In the genomic region with DNA sequence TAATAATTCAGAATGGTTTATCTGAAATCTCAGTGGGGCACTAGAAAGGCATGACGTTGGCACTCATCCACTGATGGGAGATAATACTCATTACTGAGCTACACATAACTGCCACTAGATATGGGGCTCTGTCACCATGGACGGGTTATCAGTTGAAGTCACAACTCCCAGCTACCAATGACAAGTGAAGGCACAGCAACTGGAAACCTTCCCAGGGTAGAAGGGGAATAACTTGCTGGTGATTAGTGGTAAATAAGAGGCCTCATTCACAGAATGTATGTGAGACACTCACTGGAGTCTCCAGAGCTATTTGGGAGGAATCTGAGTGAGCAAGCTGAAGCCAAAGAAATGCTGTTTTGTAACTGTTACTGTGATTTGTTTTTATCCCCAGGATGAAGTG, we compare ENCODE assay signal across 1 cellular context.
TF ChIP-seq lines count a peak whose summit lies in the region.

No MANE protein-coding gene starts in this region.

TF ChIP-seq in SK-N-SH, 30 proteins besides CTCF, POLR2A, EP300 and RAD21 (continued from another document):
- TF ChIP-seq, protein P1, sequence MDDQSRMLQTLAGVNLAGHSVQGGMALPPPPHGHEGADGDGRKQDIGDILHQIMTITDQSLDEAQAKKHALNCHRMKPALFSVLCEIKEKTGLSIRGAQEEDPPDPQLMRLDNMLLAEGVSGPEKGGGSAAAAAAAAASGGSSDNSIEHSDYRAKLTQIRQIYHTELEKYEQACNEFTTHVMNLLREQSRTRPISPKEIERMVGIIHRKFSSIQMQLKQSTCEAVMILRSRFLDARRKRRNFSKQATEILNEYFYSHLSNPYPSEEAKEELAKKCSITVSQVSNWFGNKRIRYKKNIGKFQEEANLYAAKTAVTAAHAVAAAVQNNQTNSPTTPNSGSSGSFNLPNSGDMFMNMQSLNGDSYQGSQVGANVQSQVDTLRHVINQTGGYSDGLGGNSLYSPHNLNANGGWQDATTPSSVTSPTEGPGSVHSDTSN (IDR thresholded peaks at IDR 0.05), result no peak
- TF ChIP-seq, protein P2, sequence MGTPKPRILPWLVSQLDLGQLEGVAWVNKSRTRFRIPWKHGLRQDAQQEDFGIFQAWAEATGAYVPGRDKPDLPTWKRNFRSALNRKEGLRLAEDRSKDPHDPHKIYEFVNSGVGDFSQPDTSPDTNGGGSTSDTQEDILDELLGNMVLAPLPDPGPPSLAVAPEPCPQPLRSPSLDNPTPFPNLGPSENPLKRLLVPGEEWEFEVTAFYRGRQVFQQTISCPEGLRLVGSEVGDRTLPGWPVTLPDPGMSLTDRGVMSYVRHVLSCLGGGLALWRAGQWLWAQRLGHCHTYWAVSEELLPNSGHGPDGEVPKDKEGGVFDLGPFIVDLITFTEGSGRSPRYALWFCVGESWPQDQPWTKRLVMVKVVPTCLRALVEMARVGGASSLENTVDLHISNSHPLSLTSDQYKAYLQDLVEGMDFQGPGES (IDR thresholded peaks at IDR 0.05; ENCODE audit: low read depth, low read length), result no peak
- TF ChIP-seq RCOR1 (IDR thresholded peaks at IDR 0.05; ENCODE audit: low read length) (peak; percentile 76; the same call in 1 of the 2 replicates), GABPA (IDR thresholded peaks at IDR 0.05; ENCODE audit: low read depth) (no peak), FOXM1 (IDR thresholded peaks at IDR 0.05; ENCODE audit: low read depth) (no peak)
- TF ChIP-seq, protein P3, sequence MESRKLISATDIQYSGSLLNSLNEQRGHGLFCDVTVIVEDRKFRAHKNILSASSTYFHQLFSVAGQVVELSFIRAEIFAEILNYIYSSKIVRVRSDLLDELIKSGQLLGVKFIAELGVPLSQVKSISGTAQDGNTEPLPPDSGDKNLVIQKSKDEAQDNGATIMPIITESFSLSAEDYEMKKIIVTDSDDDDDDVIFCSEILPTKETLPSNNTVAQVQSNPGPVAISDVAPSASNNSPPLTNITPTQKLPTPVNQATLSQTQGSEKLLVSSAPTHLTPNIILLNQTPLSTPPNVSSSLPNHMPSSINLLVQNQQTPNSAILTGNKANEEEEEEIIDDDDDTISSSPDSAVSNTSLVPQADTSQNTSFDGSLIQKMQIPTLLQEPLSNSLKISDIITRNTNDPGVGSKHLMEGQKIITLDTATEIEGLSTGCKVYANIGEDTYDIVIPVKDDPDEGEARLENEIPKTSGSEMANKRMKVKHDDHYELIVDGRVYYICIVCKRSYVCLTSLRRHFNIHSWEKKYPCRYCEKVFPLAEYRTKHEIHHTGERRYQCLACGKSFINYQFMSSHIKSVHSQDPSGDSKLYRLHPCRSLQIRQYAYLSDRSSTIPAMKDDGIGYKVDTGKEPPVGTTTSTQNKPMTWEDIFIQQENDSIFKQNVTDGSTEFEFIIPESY (IDR thresholded peaks at IDR 0.05; ENCODE audit: borderline replicate concordance, low read depth), result no peak
